ENCODE assay signal across 14 cellular contexts in genomic region chr16:83806721-83807120, GRCh38. TPM values are rescaled to one million over a fixed set of nuclear protein-coding genes. Genes with fewer than 3 reads are reported as not detected.
A peak's percentile ranks its signal among the peaks of the same experiment; 100 is the strongest.
DNase-seq lines count a peak whose midpoint lies in the region; ATAC-seq, FAIRE-seq and TF ChIP-seq lines count a peak whose summit lies in the region.
"Had no signal": no experiment of that assay in that cellular context is flagged by ENCODE, and none has a peak within 500 bp of the region (broad histone marks: within the 10 kb centered on the region; RNA-seq: fewer than 3 reads in every experiment).

No MANE protein-coding gene starts in this region.

- ATAC-seq in activated CD4-positive, alpha-beta T cell treated with anti-CD3 and anti-CD28 coated beads for 36 hours = no peak
- no peak for ATAC-seq in K562
- no peak for ATAC-seq in HG02970 (IDR thresholded peaks at IDR 0.05; ENCODE audit: low FRiP score, unreplicated experiment)

- peaks cover 6% of the 10 kb centered on the region; the same call in 1 of the 2 replicates for H4K20me1 ChIP-seq in K562 (replicated peaks; ENCODE audit: control insufficient read depth, insufficient read depth, low read length)

- in situ Hi-C loops in K562 (cut with MboI) = no loop called here

- no peaks in the 10 kb centered on the region for H3K9me3 Mint-ChIP-seq in activated CD4-positive, alpha-beta T cell treated with anti-CD3 and anti-CD28 coated beads for 36 hours (ENCODE audit: low read depth)
- no peaks in the 10 kb centered on the region for H3K9me3 Mint-ChIP-seq in osteocyte (ENCODE audit: unreplicated experiment)

- intact Hi-C loops in activated CD4-positive, alpha-beta T cell treated with anti-CD3 and anti-CD28 coated beads for 36 hours (cut with DNase I, micrococcal nuclease) = loop anchor here (1.0 to 5.0 kb wide), 6 partner anchors 91 to 1149 kb away; partner anchors contain the start of genes MLYCD (in 2 of the 2), MBTPS1 (in 1 of the 2) and OSGIN1 (in 1 of the 2)
- intact Hi-C loops in K562 (cut with micrococcal nuclease) = no loop called here

- no TSS peak for BruUV-seq in K562 (replicated peaks; lab: Mats Ljungman, UMichigan)

- peak overlapping the region; percentile 47 for H3K27ac Mint-ChIP-seq in activated CD4-positive, alpha-beta T cell treated with anti-CD3 and anti-CD28 coated beads for 36 hours
- H3K27ac Mint-ChIP-seq in osteocyte (ENCODE audit: unreplicated experiment) = peak overlapping the region; percentile 35

- no peak overlapping the region for H3K4me2 ChIP-seq in K562 (ENCODE audit: insufficient read depth, low read length)

- DNase-seq in activated CD4-positive, alpha-beta T cell treated with anti-CD3 and anti-CD28 coated beads for 36 hours = no peak
- no peak for DNase-seq in activated CD4-positive, alpha-beta T cell treated with anti-CD3 and anti-CD28 coated beads, Interleukin-2, amount 50 U/mL, for 1 hour
- DNase-seq in M059J (ENCODE audit: low read depth) (peak; percentile 53), K562 (ENCODE audit: extremely low read depth in 1 of 4, low spot score in 3 of 4) (no peak), osteocyte (ENCODE audit: extremely low spot score, unreplicated experiment) (no peak), erythroblast (lab: John Stamatoyannopoulos, UW) (no peak), activated gamma-delta T cell treated with Interleukin-2 at 50 U/mL for 16 hours (no peak)
- DNase-seq: H7, heart right ventricle, left colon, NCI-H82 had no signal

- H3K27me3 Mint-ChIP-seq in activated CD4-positive, alpha-beta T cell treated with anti-CD3 and anti-CD28 coated beads for 36 hours = peaks cover 2% of the 10 kb centered on the region
- H3K27me3 Mint-ChIP-seq in osteocyte (ENCODE audit: unreplicated experiment) = peaks cover 7% of the 10 kb centered on the region

- no peak overlapping the region for H3K27ac ChIP-seq in K562 (ENCODE audit: extremely low read depth, low read depth, low read length)

- TF ChIP-seq CTCF in K562 (IDR thresholded peaks at IDR 0.05 in 2 of 3, conservative IDR thresholded peaks at IDR 0.05 in 1 of 3; ENCODE audit: insufficient read depth in 2 of 3, low read depth in 1 of 3, low read length in 3 of 3) = no peak
- TF ChIP-seq CTCF in osteocyte (IDR thresholded peaks at IDR 0.05) = no peak

- H3K4me1 ChIP-seq in K562 (replicated peaks in 1 of 2; ENCODE audit: control insufficient read depth in 2 of 2, insufficient read depth in 2 of 2, low read length in 2 of 2) = peaks cover 4 to 9% of the 10 kb centered on the region in 2 experiments; a peak in 4 of 5 replicates

- H3K27me3 ChIP-seq in K562 (ENCODE audit: control insufficient read depth in 2 of 2, insufficient read depth in 2 of 2, low read length in 2 of 2) = peaks cover 16 to 17% of the 10 kb centered on the region in 2 experiments
- H3K27me3 ChIP-seq: heart right ventricle had no signal

- H2AFZ ChIP-seq in K562 (ENCODE audit: low read depth, low read length) = peak overlapping the region; percentile 98

- TF ChIP-seq RAD21 in K562 (CRISPR knock-in tag; conservative IDR thresholded peaks at IDR 0.05 in 1 of 2, IDR thresholded peaks at IDR 0.05 in 1 of 2) = no peak

- no peak overlapping the region for H3K9ac ChIP-seq in K562 (ENCODE audit: insufficient read depth in 1 of 2, low read depth in 2 of 2, low read length in 2 of 2)

- H3K4me3 Mint-ChIP-seq in activated CD4-positive, alpha-beta T cell treated with anti-CD3 and anti-CD28 coated beads for 36 hours = no peak overlapping the region
- peak overlapping the region; percentile 24 for H3K4me3 Mint-ChIP-seq in osteocyte (ENCODE audit: unreplicated experiment)

- peaks cover 31% of the 10 kb centered on the region for H3K4me1 Mint-ChIP-seq in activated CD4-positive, alpha-beta T cell treated with anti-CD3 and anti-CD28 coated beads for 36 hours
- H3K4me1 Mint-ChIP-seq in osteocyte (ENCODE audit: unreplicated experiment) = peaks cover 30% of the 10 kb centered on the region

- FAIRE-seq in K562 (lab: Jason Lieb, UNC) = no peak
- FAIRE-seq: A204.1, D721Med had no signal

- H3K9me3 ChIP-seq in K562 (replicated peaks; ENCODE audit: control insufficient read depth, insufficient read depth, low read depth, low read length) = no peaks in the 10 kb centered on the region
- H3K9me3 ChIP-seq: heart right ventricle had no signal

- H3K4me3 ChIP-seq in K562 = no peak overlapping the region

- WGBS in K562 (ENCODE audit: insufficient coverage, low coverage, missing lambda C conversion rate) = 54% methylated on average over 6 of the region's 6 CpGs

- CTCF ChIA-PET in activated CD4-positive, alpha-beta T cell treated with anti-CD3 and anti-CD28 coated beads for 36 hours (lab: Charles Lee) = interaction anchor here (1.5 kb wide), 1 partner anchor 147 kb away, joined by 3 read pairs; the partner anchor contains the start of gene OSGIN1
- CTCF ChIA-PET in K562 (lab: Yijun Ruan, JAX; ENCODE audit: low intra/inter-chr PET ratio) = no interaction called here

- H3K79me2 ChIP-seq in K562 (ENCODE audit: control insufficient read depth, insufficient read depth, low read length) = peaks cover 22% of the 10 kb centered on the region

- TF ChIP-seq POLR2A in K562 (conservative IDR thresholded peaks at IDR 0.05) (no peak), erythroblast (IDR thresholded peaks at IDR 0.05; ENCODE audit: low read length) (no peak)

- POLR2A ChIA-PET in activated CD4-positive, alpha-beta T cell treated with anti-CD3 and anti-CD28 coated beads for 36 hours (lab: Charles Lee) = no interaction called here
- POLR2A ChIA-PET in K562 (lab: Yijun Ruan, JAX) = no interaction called here

- peaks cover 3% of the 10 kb centered on the region for H3K9me1 ChIP-seq in K562 (ENCODE audit: control insufficient read depth, insufficient read depth, low read length)

- no peak for TF ChIP-seq EP300 in K562 (IDR thresholded peaks at IDR 0.05; ENCODE audit: low read length)

- H3K36me3 Mint-ChIP-seq in activated CD4-positive, alpha-beta T cell treated with anti-CD3 and anti-CD28 coated beads for 36 hours (ENCODE audit: low read depth) = peaks cover 24% of the 10 kb centered on the region
- H3K36me3 Mint-ChIP-seq in osteocyte (ENCODE audit: unreplicated experiment) = peaks cover 21% of the 10 kb centered on the region

- H3K36me3 ChIP-seq in K562 (ENCODE audit: control insufficient read depth, insufficient read depth, low read length) = peaks cover 27% of the 10 kb centered on the region

TF ChIP-seq in K562, 482 proteins besides CTCF, POLR2A, EP300 and RAD21:
- no peak for TF ChIP-seq HDGF (IDR thresholded peaks at IDR 0.05)
- TF ChIP-seq HOXB6 (CRISPR knock-in tag; IDR thresholded peaks at IDR 0.05; ENCODE audit: borderline replicate concordance) = no peak
- peak; percentile 14; the same call in 1 of the 2 replicates for TF ChIP-seq RFX1 (IDR thresholded peaks at IDR 0.05)
- no peak for TF ChIP-seq KDM2B (CRISPR knock-in tag; IDR thresholded peaks at IDR 0.05)
- no peak for TF ChIP-seq WHSC1 (IDR thresholded peaks at IDR 0.05; ENCODE audit: low read length)
- no peak for TF ChIP-seq MEF2D (tag; conservative IDR thresholded peaks at IDR 0.05; ENCODE audit: low read depth)

RNA-seq across cellular contexts. Expression of gene HSBP1, which starts 1.1 kb away (rescaled TPM):
- total RNA-seq in activated CD4-positive, alpha-beta T cell treated with anti-CD3 and anti-CD28 coated beads for 36 hours = 10 to 100 TPM; 73.1 to 80.7 TPM
- total RNA-seq in M059J (2014; rRNA removed; shearing (Covaris generic)) = 85.5 and 151 TPM in 2 replicates
- 20.4 and 22.1 TPM in 2 replicates for total RNA-seq in K562 (2011; cell fraction: chromatin; rRNA removed; ENCODE audit: low replicate concordance)
- total RNA-seq in K562 (2011; cell fraction: nucleolus; rRNA removed) = 17.9 and 20.3 TPM in 2 replicates
- total RNA-seq in K562 (2011; cell fraction: nucleoplasm; rRNA removed) = 19.2 and 31.9 TPM in 2 replicates
- total RNA-seq in K562 (2014; rRNA removed) (180 and 218 TPM in 2 replicates), K562 (2014; rRNA removed; fragmentation: Illumina TruSeq; extraction: Trizol) (157 and 161 TPM in 2 replicates), K562 (2015; rRNA removed; fragmentation: Illumina TruSeq; extraction: Trizol) (152 and 172 TPM in 2 replicates), K562 (2021) (156 and 175 TPM in 2 replicates), osteocyte (87.6 and 96.9 TPM in 2 replicates)
- polyA plus RNA-seq in K562 (2011; rRNA removed) (191 and 257 TPM in 2 replicates), K562 (2014; fragmentation: Illumina TruSeq; extraction: Trizol) (84.9 and 112 TPM in 2 replicates), K562 (2014; fragmentation: Nextera tagmentation; extraction: Ambion mirVana) (100 to 1,000 TPM; 619 to 677 TPM), K562 (2014; rRNA removed) (204 and 301 TPM in 2 replicates)
- polyA plus RNA-seq in K562 (2011; cell fraction: cytosol; rRNA removed) = 49.3 and 72.5 TPM in 2 replicates
- 61.5 and 101 TPM in 2 replicates for polyA plus RNA-seq in K562 (2011; cell fraction: nucleus; rRNA removed)
- polyA plus RNA-seq in K562 (2012) = 147 and 385 TPM in 2 replicates
- polyA minus RNA-seq in K562 (2011; rRNA and poly(A)+ RNA removed) = 137 and 158 TPM in 2 replicates
- 30.6 and 37.9 TPM in 2 replicates for polyA minus RNA-seq in K562 (2011; cell fraction: cytosol; rRNA and poly(A)+ RNA removed)
- 15.1 and 25.3 TPM in 2 replicates for polyA minus RNA-seq in K562 (2011; cell fraction: nucleus; rRNA and poly(A)+ RNA removed)
